In genomic region chr6:37785002-37785687, GRCh38 we compare ENCODE assay signal across 1 cellular context.
TF ChIP-seq lines count a peak whose summit lies in the region.

No MANE protein-coding gene starts in this region.

TF ChIP-seq in IMR-90, 13 proteins besides CTCF, POLR2A, EP300 and RAD21 (continued from another document):
- TF ChIP-seq CHD1 (IDR thresholded peaks at IDR 0.05; ENCODE audit: low read depth, low read length) (no peak), USF2 (IDR thresholded peaks at IDR 0.05; ENCODE audit: low read depth, low read length) (no peak)
